ENCODE assay signal across 25 cellular contexts in genomic region chr2:71220743-71221142, GRCh38. TPM values are rescaled to one million over a fixed set of nuclear protein-coding genes. Genes with fewer than 3 reads are reported as not detected.
DNase-seq lines count a peak whose midpoint lies in the region; ATAC-seq and TF ChIP-seq lines count a peak whose summit lies in the region.
"Had no signal": no experiment of that assay in that cellular context is flagged by ENCODE, and none has a peak within 500 bp of the region (broad histone marks: within the 10 kb centered on the region; RNA-seq: fewer than 3 reads in every experiment).

No MANE protein-coding gene starts in this region.

- peaks cover 19 to 31% (median 26%) of the 10 kb centered on the region in 3 donors for H3K4me1 Mint-ChIP-seq in naive B cell

- peak overlapping the region in 2 of 6 donors; percentile 1 to 3 for H3K27ac Mint-ChIP-seq in naive B cell
- H3K27ac Mint-ChIP-seq: CD4-positive, alpha-beta memory T cell; GM23338; H9; T-cell had no signal

- H3K27ac ChIP-seq in HEK293 (ENCODE audit: extremely low read depth, low read depth, low read length): no peak overlapping the region
- H3K27ac ChIP-seq: KMS-11, SJSA1 had no signal

- peaks cover 0 to 5% of the 10 kb centered on the region in 2 donors for H3K36me3 Mint-ChIP-seq in naive B cell

- DNase-seq in NAMALWA (ENCODE audit: low spot score) (peak; percentile 14), epithelial cell of proximal tubule (ENCODE audit: low read depth) (peak; percentile 94), naive B cell (no peak), GM19238 (ENCODE audit: insufficient read length, low spot score) (no peak), SHP77 treated with DMSO at 0.1 percent for 48 hours (lab: John Stamatoyannopoulos, UW) (no peak)
- DNase-seq: C1 segment of cervical spinal cord; CD4-positive, alpha-beta memory T cell; COR-L47; DMS153; DND-41; H9; IMR-90; NCI-H1092 treated with DMSO at 0.1 percent for 48 hours; NCI-H1436; NCI-H187; NCI-H2081 treated with DMSO at 0.1 percent for 48 hours; NCI-H774; PC-3; T-cell had no signal

- H3K4me3 Mint-ChIP-seq in naive B cell: no peak overlapping the region
- H3K4me3 Mint-ChIP-seq: CD4-positive, alpha-beta memory T cell; GM23338; H9; T-cell had no signal

- H3K36me3 ChIP-seq in HEK293 (ENCODE audit: control insufficient read depth in 2 of 2, insufficient read depth in 1 of 2, low read length in 2 of 2): peaks cover 0 to 3% of the 10 kb centered on the region in 2 experiments; a peak in 1 of 3 replicates
- H3K36me3 ChIP-seq: SJSA1 had no signal

- H3K4me3 ChIP-seq in HEK293 (ENCODE audit: low read depth, low read length): no peak overlapping the region
- no peak overlapping the region for H3K4me3 ChIP-seq in epithelial cell of proximal tubule (ENCODE audit: low read depth, low read length)
- H3K4me3 ChIP-seq: GM23338, SJSA1 had no signal

- ATAC-seq in naive B cell (ENCODE audit: low read depth in 2 of 2) (peak; percentile 46 to 57), GM21515 (IDR thresholded peaks at IDR 0.05; ENCODE audit: unreplicated experiment) (no peak)
- ATAC-seq: GM23338, PC-3, Right ventricle myocardium inferior, T-cell had no signal

- no peaks in the 10 kb centered on the region for H3K9me3 ChIP-seq in HEK293 (ENCODE audit: control insufficient read depth, insufficient read depth, low read depth, low read length)
- H3K9me3 ChIP-seq: SJSA1 had no signal

- H3K27me3 Mint-ChIP-seq in naive B cell: no peaks in the 10 kb centered on the region
- H3K27me3 Mint-ChIP-seq: CD4-positive, alpha-beta memory T cell; T-cell had no signal

- TF ChIP-seq CTCF in HEK293 (tag by site-specific recombination; IDR thresholded peaks at IDR 0.05): no peak
- TF ChIP-seq CTCF in epithelial cell of proximal tubule (conservative IDR thresholded peaks at IDR 0.05; ENCODE audit: low read depth, low read length): no peak

- no peaks in the 10 kb centered on the region for H3K9me3 Mint-ChIP-seq in naive B cell
- H3K9me3 Mint-ChIP-seq: CD4-positive, alpha-beta memory T cell; GM23338; H9; T-cell had no signal

- POLR2A ChIA-PET in HEK293 (lab: Yijun Ruan, JAX): no interaction called here

- peaks cover 5% of the 10 kb centered on the region; the same call in 1 of the 2 replicates for H3K4me1 ChIP-seq in HEK293 (ENCODE audit: control insufficient read depth, insufficient read depth, low read length)
- H3K4me1 ChIP-seq: SJSA1 had no signal

- CTCF ChIA-PET in HEK293 (lab: Yijun Ruan, JAX): interaction anchor here (0.7 to 4.2 kb wide), 3 partner anchors 10 to 290 kb away, joined by 3 to 24 read pairs (median 6); no protein-coding TSS in a partner anchor

TF ChIP-seq in HEK293, 187 proteins besides CTCF, POLR2A, EP300 and RAD21:
- TF ChIP-seq ZNF529 (tag by site-specific recombination; IDR thresholded peaks at IDR 0.05; ENCODE audit: insufficient replicate concordance) (no peak), REST (tag by site-specific recombination; IDR thresholded peaks at IDR 0.05) (peak; percentile 67)

RNA-seq across cellular contexts. Expression of gene PAIP2B, which starts 6.2 kb away (rescaled TPM):
- total RNA-seq in epithelial cell of proximal tubule: 0.87 and 1.4 TPM in 2 replicates
- polyA plus RNA-seq in naive B cell (ENCODE audit: low read depth in 6 of 6): 1 to 10 TPM; 3.5 to 7.3 (median 5.1) TPM

Comparison
In these comparisons a context has a peak if more than half of its experiments do, and no peak if none do; other contexts are left out.
1. DNase-seq: peak in NAMALWA (single experiment) and epithelial cell of proximal tubule (single experiment); none in naive B cell (single experiment), GM19238 (single experiment) and SHP77 treated with DMSO at 0.1 percent for 48 hours (single experiment).